1 cellular context compared by ENCODE assay signal in the genomic region with DNA sequence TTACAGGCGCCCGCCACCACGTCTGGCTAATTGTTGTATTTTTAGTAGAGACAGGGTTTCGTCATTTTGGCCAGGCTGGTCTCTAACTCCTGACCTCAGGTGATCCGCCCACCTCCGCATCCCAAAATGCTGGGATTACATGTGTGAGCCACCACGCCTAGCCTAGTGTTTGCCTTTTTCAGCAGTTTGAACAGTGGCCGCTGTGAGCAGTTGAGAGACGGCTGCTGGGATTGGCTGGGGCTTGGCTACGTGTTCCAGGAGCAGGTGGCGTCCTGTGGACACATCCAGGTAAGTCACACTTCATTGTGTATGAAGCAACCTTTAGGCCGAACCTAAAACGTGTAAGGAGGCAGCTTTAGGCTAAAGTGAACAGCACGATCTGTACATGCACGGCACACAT.
TF ChIP-seq lines count a peak whose summit lies in the region.

No MANE protein-coding gene starts in this region.

TF ChIP-seq in IMR-90, 13 proteins besides CTCF, POLR2A, EP300 and RAD21:
- TF ChIP-seq RCOR1 (IDR thresholded peaks at IDR 0.05; ENCODE audit: insufficient replicate concordance, low read length) (no peak), MAFK (IDR thresholded peaks at IDR 0.05; ENCODE audit: low read depth, low read length) (no peak), FOS (IDR thresholded peaks at IDR 0.05; ENCODE audit: low read depth, low read length) (no peak), RFX5 (IDR thresholded peaks at IDR 0.05; ENCODE audit: low read depth, low read length) (no peak), CEBPB (IDR thresholded peaks at IDR 0.05; ENCODE audit: low read depth, low read length) (no peak), CHD1 (IDR thresholded peaks at IDR 0.05; ENCODE audit: low read depth, low read length) (no peak), BHLHE40 (IDR thresholded peaks at IDR 0.05; ENCODE audit: low read depth, low read length) (no peak), MAZ (IDR thresholded peaks at IDR 0.05; ENCODE audit: borderline replicate concordance, low read depth, low read length) (no peak), MXI1 (IDR thresholded peaks at IDR 0.05; ENCODE audit: borderline replicate concordance, low read depth, low read length) (no peak), NFE2L2 (IDR thresholded peaks at IDR 0.05; ENCODE audit: low read depth, low read length) (no peak), SMC3 (IDR thresholded peaks at IDR 0.05; ENCODE audit: low read depth, low read length) (no peak)
- TF ChIP-seq, protein P1, sequence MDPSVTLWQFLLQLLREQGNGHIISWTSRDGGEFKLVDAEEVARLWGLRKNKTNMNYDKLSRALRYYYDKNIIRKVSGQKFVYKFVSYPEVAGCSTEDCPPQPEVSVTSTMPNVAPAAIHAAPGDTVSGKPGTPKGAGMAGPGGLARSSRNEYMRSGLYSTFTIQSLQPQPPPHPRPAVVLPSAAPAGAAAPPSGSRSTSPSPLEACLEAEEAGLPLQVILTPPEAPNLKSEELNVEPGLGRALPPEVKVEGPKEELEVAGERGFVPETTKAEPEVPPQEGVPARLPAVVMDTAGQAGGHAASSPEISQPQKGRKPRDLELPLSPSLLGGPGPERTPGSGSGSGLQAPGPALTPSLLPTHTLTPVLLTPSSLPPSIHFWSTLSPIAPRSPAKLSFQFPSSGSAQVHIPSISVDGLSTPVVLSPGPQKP (IDR thresholded peaks at IDR 0.05; ENCODE audit: borderline replicate concordance, low read depth, low read length) = no peak
- TF ChIP-seq, protein P2, sequence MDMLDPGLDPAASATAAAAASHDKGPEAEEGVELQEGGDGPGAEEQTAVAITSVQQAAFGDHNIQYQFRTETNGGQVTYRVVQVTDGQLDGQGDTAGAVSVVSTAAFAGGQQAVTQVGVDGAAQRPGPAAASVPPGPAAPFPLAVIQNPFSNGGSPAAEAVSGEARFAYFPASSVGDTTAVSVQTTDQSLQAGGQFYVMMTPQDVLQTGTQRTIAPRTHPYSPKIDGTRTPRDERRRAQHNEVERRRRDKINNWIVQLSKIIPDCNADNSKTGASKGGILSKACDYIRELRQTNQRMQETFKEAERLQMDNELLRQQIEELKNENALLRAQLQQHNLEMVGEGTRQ (IDR thresholded peaks at IDR 0.05; ENCODE audit: low read depth, low read length) = no peak
